ENCODE assay signal across 21 cellular contexts in genomic region chr1:55600243-55600642, GRCh38.
"Had no signal": no experiment of that assay in that cellular context is flagged by ENCODE, and none has a peak within 500 bp of the region (broad histone marks: within the 10 kb centered on the region; RNA-seq: fewer than 3 reads in every experiment).

No MANE protein-coding gene starts in this region.

- H3K27me3 Mint-ChIP-seq: dendritic cell treated with granulocyte-macrophage colony-stimulating factor and Interleukin-4, amounts not matched to agents 40 ng/mL and 50 ng/mL, for 4 days had no signal

- DNase-seq: activated CD4-positive, alpha-beta T cell treated with anti-CD3 and anti-CD28 coated beads for 1 hour; activated CD4-positive, alpha-beta T cell treated with anti-CD3 and anti-CD28 coated beads, Interleukin-2, amount 10 ng/mL, durations not matched to agents 7 days and 5 days; activated CD8-positive, alpha-beta T cell treated with anti-CD3 and anti-CD28 coated beads for 36 hours; activated gamma-delta T cell treated with Interleukin-2 at 50 U/mL for 16 hours; activated naive CD4-positive, alpha-beta T cell treated with anti-CD3 and anti-CD28 coated beads, Interleukin-2, amount 50 U/mL, for 16 hours; activated T-cell treated with anti-CD3 and anti-CD28 coated beads, Interleukin-2, amount 50 U/mL, for 4 hours; endodermal cell; head of caudate nucleus; naive thymus-derived CD8-positive, alpha-beta T cell; occipital lobe; right cardiac atrium; spleen; stimulated activated naive CD4-positive, alpha-beta T cell; T-helper 2 cell; transverse colon had no signal

- H3K27ac ChIP-seq: esophagus muscularis mucosa, neural progenitor cell, parathyroid adenoma, spleen, transverse colon had no signal

- H3K9me3 ChIP-seq: esophagus muscularis mucosa, transverse colon had no signal

- H3K27ac Mint-ChIP-seq: activated CD4-positive, alpha-beta T cell treated with anti-CD3 and anti-CD28 coated beads, Interleukin-2, amount 10 ng/mL, durations not matched to agents 7 days and 5 days; activated CD8-positive, alpha-beta T cell treated with anti-CD3 and anti-CD28 coated beads for 36 hours; activated T-helper 17 cell treated with anti-CD3 and anti-CD28 coated beads, Interleukin-2, amount 50 U/mL, for 72 hours; dendritic cell treated with granulocyte-macrophage colony-stimulating factor and Interleukin-4, amounts not matched to agents 40 ng/mL and 50 ng/mL, for 4 days; endodermal cell; naive thymus-derived CD8-positive, alpha-beta T cell; neural progenitor cell had no signal

- H3K9me3 Mint-ChIP-seq: activated CD4-positive, alpha-beta T cell treated with anti-CD3 and anti-CD28 coated beads, Interleukin-2, amount 10 ng/mL, durations not matched to agents 7 days and 5 days had no signal

- H3K4me1 Mint-ChIP-seq: activated CD4-positive, alpha-beta T cell treated with anti-CD3 and anti-CD28 coated beads, Interleukin-2, amount 10 ng/mL, durations not matched to agents 7 days and 5 days; activated T-helper 17 cell treated with anti-CD3 and anti-CD28 coated beads, Interleukin-2, amount 50 U/mL, for 72 hours; endodermal cell; naive thymus-derived CD8-positive, alpha-beta T cell; neural progenitor cell had no signal

- H3K4me3 ChIP-seq: esophagus muscularis mucosa, neural progenitor cell, spleen, transverse colon had no signal

- H3K9ac ChIP-seq: neural progenitor cell, parathyroid adenoma had no signal

- H3K4me1 ChIP-seq: esophagus muscularis mucosa, neural progenitor cell, parathyroid adenoma, spleen, transverse colon had no signal

- H3K36me3 Mint-ChIP-seq: naive thymus-derived CD8-positive, alpha-beta T cell; neural progenitor cell had no signal

- H3K27me3 ChIP-seq: esophagus muscularis mucosa, neural progenitor cell, transverse colon had no signal

- H3K4me3 Mint-ChIP-seq: activated CD4-positive, alpha-beta T cell treated with anti-CD3 and anti-CD28 coated beads, Interleukin-2, amount 10 ng/mL, durations not matched to agents 7 days and 5 days; activated CD8-positive, alpha-beta T cell treated with anti-CD3 and anti-CD28 coated beads for 36 hours; activated T-cell treated with anti-CD3 and anti-CD28 coated beads, Interleukin-2, amount 50 U/mL, for 4 hours; activated T-helper 17 cell treated with anti-CD3 and anti-CD28 coated beads, Interleukin-2, amount 50 U/mL, for 72 hours; central memory CD8-positive, alpha-beta T cell; dendritic cell treated with granulocyte-macrophage colony-stimulating factor and Interleukin-4, amounts not matched to agents 40 ng/mL and 50 ng/mL, for 4 days; endodermal cell; naive thymus-derived CD8-positive, alpha-beta T cell; neural progenitor cell had no signal

- H3K36me3 ChIP-seq: esophagus muscularis mucosa, neural progenitor cell, spleen, transverse colon had no signal
